In the genomic region with DNA sequence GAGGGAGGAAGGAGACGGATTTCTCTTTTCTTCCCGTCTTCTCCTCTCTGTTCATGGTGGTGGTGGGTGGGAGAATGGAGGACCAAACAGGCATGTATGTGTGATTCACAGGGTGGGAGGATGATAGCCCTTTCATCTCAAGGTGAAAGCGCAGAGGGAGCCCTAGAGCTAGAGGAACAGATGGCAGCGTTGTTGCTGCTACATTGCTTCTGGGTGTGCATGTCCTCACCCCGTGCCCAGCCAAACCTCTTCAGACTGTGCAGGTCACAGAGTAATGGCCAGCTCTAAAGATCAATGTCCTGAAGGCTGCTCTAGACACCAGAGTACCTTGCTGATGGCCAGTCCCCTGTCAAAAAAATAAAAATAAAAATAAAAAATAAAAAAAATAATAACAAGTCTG, we compare ENCODE assay signal across 1 cellular context.
TF ChIP-seq lines count a peak whose summit lies in the region.

No MANE protein-coding gene starts in this region.

TF ChIP-seq in GM23338, 12 proteins besides CTCF, POLR2A, EP300 and RAD21 (continued from another document):
- TF ChIP-seq, protein P1, sequence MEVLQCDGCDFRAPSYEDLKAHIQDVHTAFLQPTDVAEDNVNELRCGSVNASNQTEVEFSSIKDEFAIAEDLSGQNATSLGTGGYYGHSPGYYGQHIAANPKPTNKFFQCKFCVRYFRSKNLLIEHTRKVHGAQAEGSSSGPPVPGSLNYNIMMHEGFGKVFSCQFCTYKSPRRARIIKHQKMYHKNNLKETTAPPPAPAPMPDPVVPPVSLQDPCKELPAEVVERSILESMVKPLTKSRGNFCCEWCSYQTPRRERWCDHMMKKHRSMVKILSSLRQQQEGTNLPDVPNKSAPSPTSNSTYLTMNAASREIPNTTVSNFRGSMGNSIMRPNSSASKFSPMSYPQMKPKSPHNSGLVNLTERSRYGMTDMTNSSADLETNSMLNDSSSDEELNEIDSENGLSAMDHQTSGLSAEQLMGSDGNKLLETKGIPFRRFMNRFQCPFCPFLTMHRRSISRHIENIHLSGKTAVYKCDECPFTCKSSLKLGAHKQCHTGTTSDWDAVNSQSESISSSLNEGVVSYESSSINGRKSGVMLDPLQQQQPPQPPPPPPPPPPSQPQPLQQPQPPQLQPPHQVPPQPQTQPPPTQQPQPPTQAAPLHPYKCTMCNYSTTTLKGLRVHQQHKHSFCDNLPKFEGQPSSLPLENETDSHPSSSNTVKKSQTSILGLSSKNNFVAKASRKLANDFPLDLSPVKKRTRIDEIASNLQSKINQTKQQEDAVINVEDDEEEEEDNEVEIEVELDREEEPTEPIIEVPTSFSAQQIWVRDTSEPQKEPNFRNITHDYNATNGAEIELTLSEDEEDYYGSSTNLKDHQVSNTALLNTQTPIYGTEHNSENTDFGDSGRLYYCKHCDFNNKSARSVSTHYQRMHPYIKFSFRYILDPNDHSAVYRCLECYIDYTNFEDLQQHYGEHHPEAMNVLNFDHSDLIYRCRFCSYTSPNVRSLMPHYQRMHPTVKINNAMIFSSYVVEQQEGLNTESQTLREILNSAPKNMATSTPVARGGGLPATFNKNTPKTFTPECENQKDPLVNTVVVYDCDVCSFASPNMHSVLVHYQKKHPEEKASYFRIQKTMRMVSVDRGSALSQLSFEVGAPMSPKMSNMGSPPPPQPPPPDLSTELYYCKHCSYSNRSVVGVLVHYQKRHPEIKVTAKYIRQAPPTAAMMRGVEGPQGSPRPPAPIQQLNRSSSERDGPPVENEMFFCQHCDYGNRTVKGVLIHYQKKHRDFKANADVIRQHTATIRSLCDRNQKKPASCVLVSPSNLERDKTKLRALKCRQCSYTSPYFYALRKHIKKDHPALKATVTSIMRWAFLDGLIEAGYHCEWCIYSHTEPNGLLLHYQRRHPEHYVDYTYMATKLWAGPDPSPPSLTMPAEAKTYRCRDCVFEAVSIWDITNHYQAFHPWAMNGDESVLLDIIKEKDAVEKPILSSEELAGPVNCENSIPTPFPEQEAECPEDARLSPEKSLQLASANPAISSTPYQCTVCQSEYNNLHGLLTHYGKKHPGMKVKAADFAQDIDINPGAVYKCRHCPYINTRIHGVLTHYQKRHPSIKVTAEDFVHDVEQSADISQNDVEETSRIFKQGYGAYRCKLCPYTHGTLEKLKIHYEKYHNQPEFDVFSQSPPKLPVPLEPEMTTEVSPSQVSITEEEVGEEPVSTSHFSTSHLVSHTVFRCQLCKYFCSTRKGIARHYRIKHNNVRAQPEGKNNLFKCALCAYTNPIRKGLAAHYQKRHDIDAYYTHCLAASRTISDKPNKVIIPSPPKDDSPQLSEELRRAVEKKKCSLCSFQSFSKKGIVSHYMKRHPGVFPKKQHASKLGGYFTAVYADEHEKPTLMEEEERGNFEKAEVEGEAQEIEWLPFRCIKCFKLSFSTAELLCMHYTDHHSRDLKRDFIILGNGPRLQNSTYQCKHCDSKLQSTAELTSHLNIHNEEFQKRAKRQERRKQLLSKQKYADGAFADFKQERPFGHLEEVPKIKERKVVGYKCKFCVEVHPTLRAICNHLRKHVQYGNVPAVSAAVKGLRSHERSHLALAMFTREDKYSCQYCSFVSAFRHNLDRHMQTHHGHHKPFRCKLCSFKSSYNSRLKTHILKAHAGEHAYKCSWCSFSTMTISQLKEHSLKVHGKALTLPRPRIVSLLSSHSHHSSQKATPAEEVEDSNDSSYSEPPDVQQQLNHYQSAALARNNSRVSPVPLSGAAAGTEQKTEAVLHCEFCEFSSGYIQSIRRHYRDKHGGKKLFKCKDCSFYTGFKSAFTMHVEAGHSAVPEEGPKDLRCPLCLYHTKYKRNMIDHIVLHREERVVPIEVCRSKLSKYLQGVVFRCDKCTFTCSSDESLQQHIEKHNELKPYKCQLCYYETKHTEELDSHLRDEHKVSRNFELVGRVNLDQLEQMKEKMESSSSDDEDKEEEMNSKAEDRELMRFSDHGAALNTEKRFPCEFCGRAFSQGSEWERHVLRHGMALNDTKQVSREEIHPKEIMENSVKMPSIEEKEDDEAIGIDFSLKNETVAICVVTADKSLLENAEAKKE (CRISPR knock-in tag; IDR thresholded peaks at IDR 0.05), result no peak
- TF ChIP-seq EZH2phosphoT487 (IDR thresholded peaks at IDR 0.05; ENCODE audit: unreplicated experiment), result no peak
TF ChIP-seq in GM23338: peak in this region for 0.
